8 cellular contexts compared by ENCODE assay signal in the genomic region with DNA sequence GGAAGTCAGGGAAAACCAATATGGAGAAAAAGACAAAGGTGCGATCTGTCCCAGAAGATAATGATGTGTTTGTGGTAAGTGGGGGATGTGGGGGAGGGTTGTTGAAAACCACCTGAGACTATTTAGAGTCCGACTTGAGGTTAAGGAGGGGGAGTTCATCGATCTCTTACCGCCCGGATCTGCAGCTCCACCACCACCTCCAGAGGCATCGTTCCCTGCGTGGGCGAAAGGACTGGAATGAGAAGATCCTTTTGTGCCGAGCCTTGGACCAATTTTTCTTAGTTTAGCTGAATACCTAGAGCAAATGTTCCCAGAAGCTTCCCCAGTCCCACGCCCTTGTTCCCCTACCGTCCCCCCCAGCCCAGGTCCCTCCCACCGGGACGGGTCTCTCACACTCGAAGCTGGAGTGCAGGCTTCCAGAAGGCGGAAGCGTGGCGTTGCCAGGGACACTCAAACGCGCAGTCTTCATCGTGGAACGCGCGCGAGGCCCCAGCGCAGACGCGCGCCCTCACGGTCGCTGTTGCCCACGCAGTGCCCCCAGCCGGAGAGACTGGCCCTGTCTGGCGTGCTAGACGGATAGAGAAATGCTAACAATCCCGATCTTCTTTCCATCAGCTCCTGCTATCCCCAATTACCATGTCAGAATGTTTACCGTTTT. TPM values are rescaled to one million over a fixed set of nuclear protein-coding genes. Genes with fewer than 3 reads are reported as not detected.
DNase-seq lines count a peak whose midpoint lies in the region; ATAC-seq and TF ChIP-seq lines count a peak whose summit lies in the region.

A gene with protein sequence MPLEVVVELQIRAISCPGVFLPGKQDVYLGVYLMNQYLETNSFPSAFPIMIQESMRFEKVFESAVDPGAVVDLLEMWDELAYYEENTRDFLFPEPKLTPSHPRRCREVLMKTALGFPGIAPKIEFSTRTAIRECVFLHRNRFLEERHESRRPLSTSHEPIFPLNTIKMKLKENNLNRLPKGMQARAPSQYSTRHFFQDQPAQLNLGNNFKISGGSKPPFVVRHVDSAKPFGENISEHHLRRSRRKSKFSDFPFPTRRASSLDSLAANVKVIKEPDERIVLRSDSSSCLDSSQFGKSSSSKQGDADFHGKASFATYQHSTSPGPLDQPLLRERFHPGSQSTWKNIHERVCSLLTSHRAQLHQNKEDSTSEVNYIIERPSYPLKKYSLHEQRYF (minus strand): TSS at position 439 of the 658 bp plus-strand sequence. CDS start 230 bp downstream, at position 209.

- H3K36me3 ChIP-seq in SJCRH30 (no peaks in the 10 kb centered on the region), neutrophil (no peaks in the 10 kb centered on the region), vagina (no peaks in the 10 kb centered on the region)

- peaks cover 77% of the 10 kb centered on the region for H3K4me1 Mint-ChIP-seq in activated naive CD8-positive, alpha-beta T cell (ENCODE audit: low read depth)

- TF ChIP-seq POLR2A in vagina (IDR thresholded peaks at IDR 0.05): no peak

- peak within 1 kb of the TSS; percentile 69 for H3K27ac Mint-ChIP-seq in activated naive CD8-positive, alpha-beta T cell

- H3K9me3 ChIP-seq in SJCRH30 (replicated peaks) (no peaks in the 10 kb centered on the region), neutrophil (no peaks in the 10 kb centered on the region), vagina (no peaks in the 10 kb centered on the region)

- no peaks in the 10 kb centered on the region for H3K9me3 Mint-ChIP-seq in activated naive CD8-positive, alpha-beta T cell (ENCODE audit: low read depth)

- no peak within 1 kb of the TSS for H3K27ac ChIP-seq in SJCRH30
- H3K27ac ChIP-seq in neutrophil: no peak within 1 kb of the TSS
- H3K27ac ChIP-seq in vagina: peak within 1 kb of the TSS; percentile 34

- H3K36me3 Mint-ChIP-seq in activated naive CD8-positive, alpha-beta T cell: no peaks in the 10 kb centered on the region

- DNase-seq in EL: peak; percentile 63
- DNase-seq in HT-29 (ENCODE audit: low spot score): peak; percentile 77
- peak; percentile 7 to 23 for DNase-seq in SJCRH30
- DNase-seq in Right ventricle myocardium inferior (ENCODE audit: missing footprints): peak; percentile 87
- DNase-seq in vagina (ENCODE audit: extremely low spot score in 2 of 2): no peak
- DNase-seq in HPDE6-E6E7 (ENCODE audit: extremely low spot score): no peak

- H3K4me3 Mint-ChIP-seq in activated naive CD8-positive, alpha-beta T cell: peak within 1 kb of the TSS; percentile 85

- H3K27me3 ChIP-seq in SJCRH30: no peaks in the 10 kb centered on the region
- peaks cover 42% of the 10 kb centered on the region for H3K27me3 ChIP-seq in neutrophil
- H3K27me3 ChIP-seq in vagina: no peaks in the 10 kb centered on the region

- intact Hi-C loops in Right ventricle myocardium inferior (cut with DNase I) (loop anchor here (10.0 kb wide), 1 partner anchor 1141 kb away; the partner anchor contains the start of gene RFX3), vagina (cut with DNase I) (no loop called here)

- ATAC-seq in Right ventricle myocardium inferior: peak; percentile 75

- H3K27me3 Mint-ChIP-seq in activated naive CD8-positive, alpha-beta T cell: no peaks in the 10 kb centered on the region

- TF ChIP-seq CTCF in neutrophil (IDR thresholded peaks at IDR 0.05) (no peak), vagina (IDR thresholded peaks at IDR 0.05) (no peak)

- H3K4me1 ChIP-seq in SJCRH30 (no peaks in the 10 kb centered on the region), neutrophil (ENCODE audit: control insufficient read depth in 1 of 2, insufficient read depth in 1 of 2, low read depth in 1 of 2, low read length in 1 of 2) (peaks cover 31 to 38% of the 10 kb centered on the region in 2 experiments), vagina (peaks cover 48% of the 10 kb centered on the region)

- peak within 1 kb of the TSS; percentile 42 for H3K4me3 ChIP-seq in SJCRH30
- peak within 1 kb of the TSS; percentile 44 to 56 for H3K4me3 ChIP-seq in neutrophil (ENCODE audit: low read depth in 1 of 2, low read length in 1 of 2)
- H3K4me3 ChIP-seq in vagina: peak within 1 kb of the TSS; percentile 34 to 49

RNA-seq across cellular contexts. Expression of the gene that starts here (rescaled TPM):
- total RNA-seq in HT-29 (2014; rRNA removed; shearing (Covaris generic)): 6.3 and 9.3 TPM in 2 replicates
- 0.28 TPM in 1 of 2 replicates, not detected in the other for total RNA-seq in SJCRH30 (2014; rRNA removed; shearing (Covaris generic))
- 0.38 TPM for total RNA-seq in Right ventricle myocardium inferior
- 3.9 TPM for total RNA-seq in vagina

Comparison
In these comparisons a context has a peak if more than half of its experiments do, and no peak if none do; other contexts are left out.
1. Peak in DNase-seq and H3K4me3 ChIP-seq in SJCRH30; RNA of the gene not detected or under 1 TPM.
2. Peak in DNase-seq and ATAC-seq in Right ventricle myocardium inferior; RNA of the gene not detected or under 1 TPM.
3. DNase-seq: peak in EL (single experiment) and HT-29 (single experiment); none in vagina (0 of 2) and HPDE6-E6E7 (single experiment).
4. Peak in every context shown above with its lines, with median percentiles within 50 percentile points of each other: H3K4me3 ChIP-seq.